Comparison of ENCODE assay signal across 27 cellular contexts in genomic region chr4:6415306-6415705, GRCh38. TPM values are rescaled to one million over a fixed set of nuclear protein-coding genes. Genes with fewer than 3 reads are reported as not detected.
"Had no signal": no experiment of that assay in that cellular context is flagged by ENCODE, and none has a peak within 500 bp of the region (broad histone marks: within the 10 kb centered on the region; RNA-seq: fewer than 3 reads in every experiment).

No MANE protein-coding gene starts in this region.

- H3K4me1 ChIP-seq: left lung, parathyroid adenoma, right atrium auricular region, suprapubic skin, thyroid gland had no signal

- H3K36me3 ChIP-seq: left lung, neutrophil, right atrium auricular region, suprapubic skin, thyroid gland had no signal

- H3K27me3 ChIP-seq: right atrium auricular region, thyroid gland had no signal

- H3K9me3 ChIP-seq: left lung, neutrophil, right atrium auricular region, suprapubic skin, thyroid gland had no signal

- H3K79me2 ChIP-seq: parathyroid adenoma had no signal

- DNase-seq: cerebellar nuclear complex; effector memory CD8-positive, alpha-beta T cell; hypothalamus; immature natural killer cell; islet precursor cell; mesenchymal stem cell; naive thymus-derived CD4-positive, alpha-beta T cell; stimulated activated CD4-positive, alpha-beta T cell treated with anti-CD3 and anti-CD28 coated beads, Interleukin-12 subunit alpha, Interleukin-12 subunit beta, amount 100 ng/mL, for 4 hours; stimulated activated CD4-positive, alpha-beta T cell treated with anti-CD3 and anti-CD28 coated beads, Interleukin-1b, Interleukin-23, amount 100 ng/mL, for 48 hours; stimulated activated CD4-positive, alpha-beta T cell treated with anti-CD3 and anti-CD28 coated beads, Interleukin-4, amount 100 ng/mL, for 1 hour; stimulated activated CD8-positive, alpha-beta memory T cell treated with anti-CD3 and anti-CD28 coated beads, Interleukin-4, amount 100 ng/mL, for 48 hours; stimulated activated naive CD4-positive, alpha-beta T cell; stimulated activated naive CD8-positive, alpha-beta T cell treated with anti-CD3 and anti-CD28 coated beads, Interleukin-15, amount 100 ng/mL, for 72 hours; thyroid gland; trophoblast cell had no signal

- H3K4me3 Mint-ChIP-seq: effector memory CD8-positive, alpha-beta T cell; immature natural killer cell; mesothelial cell of epicardium; naive thymus-derived CD4-positive, alpha-beta T cell; stimulated activated naive CD8-positive, alpha-beta T cell treated with anti-CD3 and anti-CD28 coated beads, Interleukin-15, amount 100 ng/mL, for 72 hours had no signal

- H3K36me3 Mint-ChIP-seq: immature natural killer cell; mesothelial cell of epicardium; naive thymus-derived CD4-positive, alpha-beta T cell had no signal

- H3K4me2 ChIP-seq: smooth muscle cell had no signal

- ATAC-seq: effector memory CD8-positive, alpha-beta T cell; left lung; naive thymus-derived CD4-positive, alpha-beta T cell; sciatic nerve; stimulated activated naive CD8-positive, alpha-beta T cell treated with anti-CD3 and anti-CD28 coated beads, Interleukin-15, amount 100 ng/mL, for 72 hours had no signal

- H2AFZ ChIP-seq: parathyroid adenoma had no signal

- H3K9me3 Mint-ChIP-seq: immature natural killer cell had no signal

- H3K9ac ChIP-seq: parathyroid adenoma had no signal

- H3K27ac ChIP-seq: left lung, neutrophil, parathyroid adenoma, right atrium auricular region, suprapubic skin, thyroid gland had no signal

- H3K27ac Mint-ChIP-seq: effector memory CD8-positive, alpha-beta T cell; immature natural killer cell; mesothelial cell of epicardium; naive thymus-derived CD4-positive, alpha-beta T cell; progenitor cell of endocrine pancreas; stimulated activated naive CD8-positive, alpha-beta T cell treated with anti-CD3 and anti-CD28 coated beads, Interleukin-15, amount 100 ng/mL, for 72 hours had no signal

- H3K4me3 ChIP-seq: left lung, right atrium auricular region, smooth muscle cell, suprapubic skin, thyroid gland had no signal

- FAIRE-seq: colon, frontal cortex had no signal

- H3K4me1 Mint-ChIP-seq: immature natural killer cell; naive thymus-derived CD4-positive, alpha-beta T cell; stimulated activated naive CD8-positive, alpha-beta T cell treated with anti-CD3 and anti-CD28 coated beads, Interleukin-15, amount 100 ng/mL, for 72 hours had no signal

RNA-seq across cellular contexts. Expression of gene PPP2R2C, which starts 57.1 kb away (rescaled TPM):
- total RNA-seq: fibroblast of villous mesenchyme; naive thymus-derived CD4-positive, alpha-beta T cell had no signal
- polyA plus RNA-seq: immature natural killer cell; naive thymus-derived CD4-positive, alpha-beta T cell had no signal
